In the genomic region with DNA sequence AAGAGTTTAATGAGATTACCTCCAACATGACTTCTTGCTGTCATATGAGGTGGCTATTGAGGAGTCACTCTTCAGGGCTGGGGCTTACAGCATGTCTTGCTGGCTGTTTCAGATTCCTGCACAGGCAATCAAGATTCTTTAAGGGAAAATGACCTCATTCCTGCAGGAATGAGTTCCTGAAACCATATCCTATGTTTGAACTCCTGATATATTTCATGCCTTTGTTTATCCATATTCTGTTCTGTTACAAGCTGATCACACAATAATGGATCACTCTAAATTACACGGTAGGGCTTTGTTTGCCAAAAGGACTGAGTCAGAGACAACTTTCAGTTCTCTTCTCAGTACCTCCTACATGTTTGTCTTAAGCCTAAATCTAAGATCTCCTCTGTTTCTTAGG, we compare ENCODE assay signal across 17 cellular contexts.
DNase-seq lines count a peak whose midpoint lies in the region; ATAC-seq, FAIRE-seq and TF ChIP-seq lines count a peak whose summit lies in the region.
"Had no signal": no experiment of that assay in that cellular context is flagged by ENCODE, and none has a peak within 500 bp of the region (broad histone marks: within the 10 kb centered on the region; RNA-seq: fewer than 3 reads in every experiment).

No MANE protein-coding gene starts in this region.

- no peak overlapping the region for H3K4me3 Mint-ChIP-seq in osteocyte (ENCODE audit: unreplicated experiment)
- H3K4me3 Mint-ChIP-seq: CD4-positive, CD25-positive, alpha-beta regulatory T cell; IgD-negative memory B cell; stimulated activated naive B cell treated with anti-CD40 and anti-IgM and Interleukin-4, amounts not matched to agents 10 μg/mL and 1 μg/mL and 100 μg/mL, for 72 hours; T-helper 1 cell treated with Interleukin-12 subunit alpha and Interleukin-12 subunit beta and Interleukin-4 antibody, amounts not matched to agents 30 μg/mL and 1 μg/mL, for 36 hours had no signal

- H3K4me1 Mint-ChIP-seq in osteocyte (ENCODE audit: unreplicated experiment), result peaks cover 21% of the 10 kb centered on the region
- H3K4me1 Mint-ChIP-seq: CD4-positive, CD25-positive, alpha-beta regulatory T cell; IgD-negative memory B cell; stimulated activated naive B cell treated with anti-CD40 and anti-IgM and Interleukin-4, amounts not matched to agents 10 μg/mL and 1 μg/mL and 100 μg/mL, for 72 hours had no signal

- 26 to 38% (median 32%) methylated on average over 1 of the region's 1 CpG for WGBS in psoas muscle, 3 donors
- WGBS in sigmoid colon, 2 donors, result 18 to 60% methylated on average over 1 of the region's 1 CpG

- H3K9ac ChIP-seq in fibroblast of lung (ENCODE audit: insufficient read depth, low read length), result no peak overlapping the region

- intact Hi-C loops in psoas muscle (cut with DNase I) (no loop called here), sigmoid colon (cut with DNase I) (no loop called here)

- H3K4me2 ChIP-seq in fibroblast of lung (ENCODE audit: extremely low read depth, insufficient read depth, low read length), result no peak overlapping the region

- TF ChIP-seq POLR2A in GM18505 (IDR thresholded peaks at IDR 0.05; ENCODE audit: borderline replicate concordance, extremely low read depth, insufficient read depth, insufficient read length), result no peak
- TF ChIP-seq POLR2A in sigmoid colon (IDR thresholded peaks at IDR 0.05), result no peak

- FAIRE-seq in RCC 7860 (lab: Jason Lieb, UNC), result no peak
- no peak for FAIRE-seq in HTR-8/SVneo (lab: Jason Lieb, UNC)

- peak overlapping the region; percentile 28 for H3K27ac Mint-ChIP-seq in osteocyte (ENCODE audit: unreplicated experiment)
- H3K27ac Mint-ChIP-seq: CD4-positive, CD25-positive, alpha-beta regulatory T cell; IgD-negative memory B cell; stimulated activated naive B cell treated with anti-CD40 and anti-IgM and Interleukin-4, amounts not matched to agents 10 μg/mL and 1 μg/mL and 100 μg/mL, for 72 hours; T-helper 1 cell treated with Interleukin-12 subunit alpha and Interleukin-12 subunit beta and Interleukin-4 antibody, amounts not matched to agents 30 μg/mL and 1 μg/mL, for 36 hours had no signal

- no peaks in the 10 kb centered on the region for H3K79me2 ChIP-seq in fibroblast of lung (ENCODE audit: control insufficient read depth, insufficient read depth, low read length)

- H3K27me3 ChIP-seq in fibroblast of lung (ENCODE audit: control insufficient read depth, insufficient read depth, low read length) (no peaks in the 10 kb centered on the region), psoas muscle (ENCODE audit: insufficient read depth in 3 of 3, low read length in 2 of 3) (no peaks in the 10 kb centered on the region), sigmoid colon (no peaks in the 10 kb centered on the region)

- H3K9me3 ChIP-seq in fibroblast of lung (ENCODE audit: control insufficient read depth, insufficient read depth, low read depth, low read length), result no peaks in the 10 kb centered on the region
- H3K9me3 ChIP-seq in psoas muscle, result no peaks in the 10 kb centered on the region
- H3K9me3 ChIP-seq in sigmoid colon, result no peaks in the 10 kb centered on the region

- H3K36me3 ChIP-seq in fibroblast of lung (ENCODE audit: control insufficient read depth, insufficient read depth, low read length), result no peaks in the 10 kb centered on the region
- no peaks in the 10 kb centered on the region for H3K36me3 ChIP-seq in psoas muscle (ENCODE audit: insufficient read depth in 1 of 2, low read depth in 1 of 2)
- no peaks in the 10 kb centered on the region for H3K36me3 ChIP-seq in sigmoid colon

- H2AFZ ChIP-seq in fibroblast of lung (ENCODE audit: low read length), result no peak overlapping the region

- H3K9me3 Mint-ChIP-seq in osteocyte (ENCODE audit: unreplicated experiment), result no peaks in the 10 kb centered on the region

- TF ChIP-seq CTCF in fibroblast of lung (conservative IDR thresholded peaks at IDR 0.05 in 1 of 2, IDR thresholded peaks at IDR 0.05 in 1 of 2; ENCODE audit: low read depth in 1 of 2, low read length in 2 of 2) (no peak), osteocyte (IDR thresholded peaks at IDR 0.05) (no peak), psoas muscle (IDR thresholded peaks at IDR 0.05) (no peak), sigmoid colon (IDR thresholded peaks at IDR 0.05) (no peak)

- H3K4me3 ChIP-seq in fibroblast of lung (replicated peaks in 1 of 4; ENCODE audit: control extremely low read depth in 1 of 4, insufficient read depth in 1 of 4, low read depth in 3 of 4, low read length in 4 of 4), result no peak overlapping the region
- no peak overlapping the region for H3K4me3 ChIP-seq in psoas muscle
- no peak overlapping the region for H3K4me3 ChIP-seq in sigmoid colon

- H3K4me1 ChIP-seq in fibroblast of lung (ENCODE audit: control insufficient read depth, extremely low read depth, insufficient read depth, low read length) (no peaks in the 10 kb centered on the region), psoas muscle (no peaks in the 10 kb centered on the region), sigmoid colon (peaks cover 0 to 18% (median 2%) of the 10 kb centered on the region in 4 donors)

- TF ChIP-seq EP300 in sigmoid colon (IDR thresholded peaks at IDR 0.05), result no peak

- no peaks in the 10 kb centered on the region for H3K36me3 Mint-ChIP-seq in osteocyte (ENCODE audit: unreplicated experiment)
- H3K36me3 Mint-ChIP-seq: CD4-positive, CD25-positive, alpha-beta regulatory T cell; IgD-negative memory B cell; stimulated activated naive B cell treated with anti-CD40 and anti-IgM and Interleukin-4, amounts not matched to agents 10 μg/mL and 1 μg/mL and 100 μg/mL, for 72 hours had no signal

- H4K20me1 ChIP-seq in fibroblast of lung (ENCODE audit: control insufficient read depth, extremely low read depth, insufficient read depth, low read length), result no peaks in the 10 kb centered on the region

- peak; percentile 28 for DNase-seq in GM04504 (ENCODE audit: low read depth)
- DNase-seq in RCC 7860 (ENCODE audit: low spot score), result peak; percentile 21
- peak; percentile 80 to 98 for DNase-seq in fibroblast of lung (ENCODE audit: low read depth in 2 of 2)
- no peak for DNase-seq in osteocyte (ENCODE audit: extremely low spot score, unreplicated experiment)
- no peak for DNase-seq in psoas muscle
- DNase-seq in HTR-8/SVneo (ENCODE audit: insufficient read length, low spot score), result no peak
- DNase-seq in sigmoid colon, result no peak
- DNase-seq: activated effector memory CD4-positive, alpha-beta T cell treated with anti-CD3 and anti-CD28 coated beads, Interleukin-2, amount 50 U/mL, for 16 hours; CD4-positive, CD25-positive, alpha-beta regulatory T cell; foreskin melanocyte; NCI-H187; OCI-M1; stimulated activated naive B cell treated with anti-CD40 and anti-IgM and Interleukin-4, amounts not matched to agents 10 μg/mL and 1 μg/mL and 100 μg/mL, for 72 hours had no signal

- H3K27ac ChIP-seq in fibroblast of lung (ENCODE audit: insufficient read depth, low read length) (no peak overlapping the region), psoas muscle (no peak overlapping the region), sigmoid colon (no peak overlapping the region)

- no peaks in the 10 kb centered on the region for H3K27me3 Mint-ChIP-seq in osteocyte (ENCODE audit: unreplicated experiment)
- H3K27me3 Mint-ChIP-seq: CD4-positive, CD25-positive, alpha-beta regulatory T cell; IgD-negative memory B cell; stimulated activated naive B cell treated with anti-CD40 and anti-IgM and Interleukin-4, amounts not matched to agents 10 μg/mL and 1 μg/mL and 100 μg/mL, for 72 hours had no signal

- ATAC-seq in psoas muscle (no peak), GM18505 (IDR thresholded peaks at IDR 0.05; ENCODE audit: unreplicated experiment) (no peak)
- ATAC-seq: left lobe of liver; stimulated activated naive B cell treated with anti-CD40 and anti-IgM and Interleukin-4, amounts not matched to agents 10 μg/mL and 1 μg/mL and 100 μg/mL, for 72 hours had no signal

Comparison
In these comparisons a context has a peak if more than half of its experiments do, and no peak if none do; other contexts are left out.
1. DNase-seq: peak in GM04504 (single experiment), RCC 7860 (single experiment) and fibroblast of lung (2 of 2); none in osteocyte (single experiment), psoas muscle (0 of 2), HTR-8/SVneo (single experiment) and sigmoid colon (single experiment).